18 cellular contexts compared by ENCODE assay signal in the genomic region with DNA sequence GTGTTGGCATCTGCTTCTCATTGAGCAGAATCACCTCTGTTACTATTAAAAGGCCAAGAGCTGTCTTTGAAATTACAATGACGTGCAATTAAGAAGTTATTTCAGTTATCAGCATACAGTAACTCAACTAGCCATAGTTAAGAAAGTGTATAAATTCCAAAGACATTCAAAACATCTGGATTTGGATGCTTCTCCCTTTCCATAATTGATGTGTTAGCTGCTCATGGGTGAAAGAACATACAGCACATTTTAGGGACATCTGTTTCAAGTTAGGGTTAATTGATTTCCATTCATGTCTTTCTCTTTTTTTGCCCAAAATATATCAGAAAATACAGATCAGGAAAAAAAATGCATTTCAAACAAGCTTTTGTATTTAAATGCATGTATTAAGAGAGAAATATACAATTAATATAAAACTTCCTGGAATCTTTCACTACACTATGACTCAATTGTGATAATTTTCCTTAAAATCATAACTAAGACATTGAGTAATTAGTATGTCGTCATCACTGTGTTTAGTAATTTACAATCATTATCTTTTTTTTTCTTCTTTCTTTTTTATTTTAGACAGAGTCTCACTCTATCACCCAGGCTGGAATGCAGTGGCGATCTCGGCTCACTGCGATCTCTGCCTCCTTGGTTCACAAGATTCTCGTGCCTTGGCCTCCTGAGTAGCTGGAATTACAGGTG.
"Had no signal": no experiment of that assay in that cellular context is flagged by ENCODE, and none has a peak within 500 bp of the region (broad histone marks: within the 10 kb centered on the region; RNA-seq: fewer than 3 reads in every experiment).

No MANE protein-coding gene starts in this region.

- ATAC-seq: activated CD8-positive, alpha-beta T cell treated with anti-CD3 and anti-CD28 coated beads for 36 hours; activated T-cell treated with anti-CD3 and anti-CD28 coated beads, Interleukin-2, amount 50 U/mL, for 4 hours; mucosa of descending colon; naive thymus-derived CD4-positive, alpha-beta T cell; upper lobe of right lung had no signal

- H3K36me3 ChIP-seq: left ventricle myocardium inferior, thoracic aorta, upper lobe of right lung had no signal

- H3K27me3 ChIP-seq: upper lobe of right lung had no signal

- DNase-seq: activated B cell treated with CpG ODN at 0.5 μM for 24 hours; activated CD4-positive, alpha-beta T cell treated with anti-CD3 and anti-CD28 coated beads for 48 hours; activated CD8-positive, alpha-beta T cell treated with anti-CD3 and anti-CD28 coated beads for 36 hours; activated effector memory CD4-positive, alpha-beta T cell treated with anti-CD3 and anti-CD28 coated beads, Interleukin-2, amount 50 U/mL, for 16 hours; activated T-cell treated with anti-CD3 and anti-CD28 coated beads, Interleukin-2, amount 50 U/mL, for 4 hours; amygdala; effector CD4-positive, alpha-beta T cell; hypothalamus; kidney; left ventricle myocardium inferior; mucosa of descending colon; naive thymus-derived CD4-positive, alpha-beta T cell; stimulated activated CD4-positive, alpha-beta T cell treated with anti-CD3 and anti-CD28 coated beads, Interleukin-12 subunit alpha, Interleukin-12 subunit beta, amount 100 ng/mL, for 4 hours; stimulated activated CD4-positive, alpha-beta T cell treated with anti-CD3 and anti-CD28 coated beads, Interleukin-2, amount 100 ng/mL, for 24 hours; upper lobe of right lung had no signal

- FAIRE-seq: endothelial cell of umbilical vein, kidney had no signal

- H3K9me3 ChIP-seq: left ventricle myocardium inferior, mucosa of descending colon, thoracic aorta, upper lobe of right lung had no signal

- H3K27ac ChIP-seq: coronary artery, left ventricle myocardium inferior, thoracic aorta, upper lobe of right lung had no signal

- H3K4me3 ChIP-seq: coronary artery, left ventricle myocardium inferior, mucosa of descending colon, thoracic aorta, upper lobe of right lung had no signal
